In the genomic region with DNA sequence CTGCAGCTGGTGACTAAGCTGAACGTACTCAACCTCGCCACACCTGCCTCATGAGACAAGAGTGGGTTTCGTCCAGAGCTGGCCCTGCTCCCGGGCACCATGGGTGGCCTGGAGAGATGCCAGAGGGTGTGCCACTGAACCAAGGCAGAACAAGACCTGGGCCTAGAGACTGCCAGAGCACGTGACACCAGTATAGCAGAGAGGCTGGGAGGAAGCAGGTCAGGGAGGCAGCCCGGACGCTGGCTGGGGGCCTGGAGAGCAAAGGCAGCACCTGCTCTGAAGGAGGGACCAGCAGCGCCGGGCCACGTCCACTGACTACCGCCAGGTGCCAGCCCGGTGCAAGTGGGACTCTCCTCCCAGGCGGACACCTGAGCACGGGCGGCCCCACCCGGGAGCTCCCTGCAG, we compare ENCODE assay signal across 1 cellular context.
TF ChIP-seq lines count a peak whose summit lies in the region.

No MANE protein-coding gene starts in this region.

TF ChIP-seq in HepG2, 621 proteins besides CTCF, POLR2A, EP300 and RAD21 (continued from another document):
- TF ChIP-seq, protein P1, sequence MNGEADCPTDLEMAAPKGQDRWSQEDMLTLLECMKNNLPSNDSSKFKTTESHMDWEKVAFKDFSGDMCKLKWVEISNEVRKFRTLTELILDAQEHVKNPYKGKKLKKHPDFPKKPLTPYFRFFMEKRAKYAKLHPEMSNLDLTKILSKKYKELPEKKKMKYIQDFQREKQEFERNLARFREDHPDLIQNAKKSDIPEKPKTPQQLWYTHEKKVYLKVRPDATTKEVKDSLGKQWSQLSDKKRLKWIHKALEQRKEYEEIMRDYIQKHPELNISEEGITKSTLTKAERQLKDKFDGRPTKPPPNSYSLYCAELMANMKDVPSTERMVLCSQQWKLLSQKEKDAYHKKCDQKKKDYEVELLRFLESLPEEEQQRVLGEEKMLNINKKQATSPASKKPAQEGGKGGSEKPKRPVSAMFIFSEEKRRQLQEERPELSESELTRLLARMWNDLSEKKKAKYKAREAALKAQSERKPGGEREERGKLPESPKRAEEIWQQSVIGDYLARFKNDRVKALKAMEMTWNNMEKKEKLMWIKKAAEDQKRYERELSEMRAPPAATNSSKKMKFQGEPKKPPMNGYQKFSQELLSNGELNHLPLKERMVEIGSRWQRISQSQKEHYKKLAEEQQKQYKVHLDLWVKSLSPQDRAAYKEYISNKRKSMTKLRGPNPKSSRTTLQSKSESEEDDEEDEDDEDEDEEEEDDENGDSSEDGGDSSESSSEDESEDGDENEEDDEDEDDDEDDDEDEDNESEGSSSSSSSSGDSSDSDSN (CRISPR knock-in tag; IDR thresholded peaks at IDR 0.05): no peak
- no peak for TF ChIP-seq ARNT2 (CRISPR knock-in tag; IDR thresholded peaks at IDR 0.05; ENCODE audit: low read depth)
- no peak for TF ChIP-seq ZNF839 (CRISPR knock-in tag; IDR thresholded peaks at IDR 0.05; ENCODE audit: borderline replicate concordance)
- TF ChIP-seq ZNF556 (CRISPR knock-in tag; IDR thresholded peaks at IDR 0.05; ENCODE audit: borderline replicate concordance): no peak
- no peak for TF ChIP-seq RARG (CRISPR knock-in tag; IDR thresholded peaks at IDR 0.05; ENCODE audit: low read depth)
